12 cellular contexts compared by ENCODE assay signal in the genomic region with DNA sequence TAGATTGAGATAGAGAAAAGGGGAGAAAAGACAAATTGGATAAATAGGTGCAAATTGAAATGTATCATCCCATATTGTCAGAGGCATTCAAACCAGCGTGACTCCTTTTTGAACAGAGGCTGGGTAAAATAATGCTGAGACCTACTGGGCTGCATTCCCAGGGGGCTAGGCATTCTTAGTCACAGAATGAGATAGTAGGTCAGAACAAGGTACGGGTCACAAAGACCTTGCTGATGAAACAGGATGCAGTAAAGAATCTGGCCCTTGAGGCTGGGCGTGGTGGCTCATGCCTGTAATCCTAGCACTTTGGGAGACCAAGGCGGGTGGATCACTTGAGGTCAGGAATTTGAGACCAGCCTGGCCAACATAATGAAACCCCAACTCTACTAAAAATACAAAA. TPM values are rescaled to one million over a fixed set of nuclear protein-coding genes. Genes with fewer than 3 reads are reported as not detected.
A peak's percentile ranks its signal among the peaks of the same experiment; 100 is the strongest.
DNase-seq lines count a peak whose midpoint lies in the region; FAIRE-seq and TF ChIP-seq lines count a peak whose summit lies in the region.
"Not testable (repeated sequence)": the region's sequence is repeated elsewhere in the genome, so short reads cannot be mapped to it uniquely, and the experiment has no call there.
"Had no signal": no experiment of that assay in that cellular context is flagged by ENCODE, and none has a peak within 500 bp of the region (broad histone marks: within the 10 kb centered on the region; RNA-seq: fewer than 3 reads in every experiment).

No MANE protein-coding gene starts in this region.

- H3K9me3 ChIP-seq in ES-I3 (ENCODE audit: control insufficient read depth, insufficient read depth, low read length); HEK293 (ENCODE audit: control insufficient read depth, insufficient read depth, low read depth, low read length); PC-9 (ENCODE audit: insufficient read depth, low read depth); kidney (ENCODE audit: control insufficient read depth in 1 of 2, low read length in 2 of 2): not testable (repeated sequence)
- H3K9me3 ChIP-seq in HUES64 (ENCODE audit: insufficient read depth, low read depth, low read length): peaks cover 11% of the 10 kb centered on the region
- H3K9me3 ChIP-seq in H1 (ENCODE audit: insufficient read depth in 2 of 2, low read depth in 1 of 2, low read length in 1 of 2): peaks cover 0 to 14% of the 10 kb centered on the region in 2 experiments; a peak in 2 of 4 replicates

- not testable (repeated sequence) for H3F3A ChIP-seq in PC-9 (ENCODE audit: insufficient read depth, low read depth)

- H3K4me3 ChIP-seq in HEK293 (ENCODE audit: low read depth, low read length); HUES64 (ENCODE audit: low read length); PC-9; kidney (ENCODE audit: low read length in 2 of 2): not testable (repeated sequence)
- peak overlapping the region in 1 of 4 experiments; percentile 46; a peak in 1 of 8 replicates for H3K4me3 ChIP-seq in H1 (ENCODE audit: extremely low read depth in 1 of 4, insufficient read depth in 2 of 4, low read depth in 3 of 4, low read length in 4 of 4)

- TF ChIP-seq RAD21 in H1 (IDR thresholded peaks at IDR 0.05 in 1 of 2, conservative IDR thresholded peaks at IDR 0.05 in 1 of 2; ENCODE audit: low read depth in 2 of 2, low read length in 2 of 2): not testable (repeated sequence)

- not testable (repeated sequence) for BruUV-seq in PC-9 (replicated peaks; lab: Mats Ljungman, UMichigan)

- H3K4ac ChIP-seq in H1 (replicated peaks; ENCODE audit: insufficient read length, low read depth, low read length): not testable (repeated sequence)

- not testable (repeated sequence) for H3K23ac ChIP-seq in H1 (ENCODE audit: insufficient read length)

- 0 out of 2 replicates have a peak overlapping the region, but pooled peaks have one; percentile 42 for H2BK12ac ChIP-seq in H1 (ENCODE audit: low read depth, low read length)

- not testable (repeated sequence) for H3K4me1 ChIP-seq in ES-I3 (ENCODE audit: insufficient read depth, low read length); HEK293 (ENCODE audit: control insufficient read depth, insufficient read depth, low read length); PC-9 (replicated peaks; ENCODE audit: insufficient read depth); H1 (replicated peaks in 1 of 4; ENCODE audit: control insufficient read depth in 3 of 4, insufficient read depth in 4 of 4, low read length in 3 of 4); kidney (ENCODE audit: control insufficient read depth in 1 of 2, insufficient read depth in 1 of 2, low read depth in 1 of 2, low read length in 2 of 2)
- H3K4me1 ChIP-seq in HUES64 (ENCODE audit: insufficient read depth, low read length): peaks cover 12% of the 10 kb centered on the region

- POLR2A ChIA-PET in HEK293 (lab: Yijun Ruan, JAX); PC-9 (lab: Charles Lee; ENCODE audit: unreplicated experiment): not testable (repeated sequence)
- POLR2A ChIA-PET in H1 (lab: Charles Lee; ENCODE audit: partially characterized antibody): interaction anchor here (0.9 to 2.0 kb wide), 4 partner anchors 11 to 51 kb away, joined by 3 to 10 read pairs (median 5); no protein-coding TSS in a partner anchor

- H4K5ac ChIP-seq in H1 (ENCODE audit: insufficient read length, low read depth, low read length): not testable (repeated sequence)

- not testable (repeated sequence) for TF ChIP-seq EP300 in H1 (IDR thresholded peaks at IDR 0.05; ENCODE audit: borderline replicate concordance in 1 of 2, low read depth in 2 of 2, low read length in 2 of 2)

- H2BK15ac ChIP-seq in H1 (ENCODE audit: low read length): not testable (repeated sequence)

- H3K79me1 ChIP-seq in H1 (ENCODE audit: low read depth, low read length): not testable (repeated sequence)

- not testable (repeated sequence) for H3K27ac ChIP-seq in HEK293 (ENCODE audit: extremely low read depth, low read depth, low read length); PC-9; H1 (ENCODE audit: low read depth, low read length); kidney (ENCODE audit: low read depth in 2 of 2, low read length in 2 of 2)
- H3K27ac ChIP-seq in HUES64 (ENCODE audit: low read depth, low read length): peak overlapping the region; percentile 87; the same call in 1 of the 2 replicates

- H3K14ac ChIP-seq in H1 (ENCODE audit: insufficient read length): not testable (repeated sequence)

- 0 out of 2 replicates have a peak overlapping the region, but pooled peaks have one; percentile 98 for H2BK20ac ChIP-seq in H1 (ENCODE audit: low read length)

- H3K56ac ChIP-seq in H1 (replicated peaks; ENCODE audit: insufficient read length, low read depth, low read length): not testable (repeated sequence)

- H3K79me2 ChIP-seq in PC-9 (ENCODE audit: low read depth); H1 (ENCODE audit: control insufficient read depth in 1 of 2, insufficient read depth in 2 of 2, low read length in 2 of 2): not testable (repeated sequence)

- TF ChIP-seq POLR2A in H1 (IDR thresholded peaks at IDR 0.05; ENCODE audit: control extremely low read depth in 1 of 2, low read depth in 2 of 2, low read length in 2 of 2): not testable (repeated sequence)

- H2BK5ac ChIP-seq in H1 (ENCODE audit: low read depth, low read length): peak overlapping the region; percentile 92; the same call in 1 of the 2 replicates

- 37% methylated on average over 4 of the region's 4 CpGs for WGBS in HUES64
- WGBS in H1 (ENCODE audit: extremely low coverage in 1 of 2, insufficient coverage in 1 of 2, insufficient read length in 1 of 2, insufficient replicate concordance in 2 of 2, low coverage in 1 of 2, low lambda C conversion rate in 2 of 2, missing lambda C conversion rate in 1 of 2), 2 experiments: 62% methylated on average over 4 of the region's 4 CpGs; no CpG with 5 or more reads in 1 of the 2 experiments

- H3K4me2 ChIP-seq in PC-9 (0 out of 2 replicates have a peak overlapping the region, but pooled peaks have one; percentile 10), H1 (ENCODE audit: insufficient read depth in 1 of 2, low read depth in 2 of 2, low read length in 2 of 2) (peak overlapping the region; percentile 7 to 36; a peak in 3 of 4 replicates)

- CTCF ChIA-PET in HEK293 (lab: Yijun Ruan, JAX): interaction anchor here (0.7 to 2.3 kb wide), 3 partner anchors 16 to 18 kb away, joined by 3 to 10 read pairs (median 9); no protein-coding TSS in a partner anchor
- CTCF ChIA-PET in PC-9 (lab: Charles Lee): not testable (repeated sequence)
- CTCF ChIA-PET in H1 (lab: Charles Lee; ENCODE audit: partially characterized antibody): interaction anchor here (0.6 to 4.2 kb wide), 5 partner anchors 8 to 345 kb away, joined by 3 to 24 read pairs (median 6); no protein-coding TSS in a partner anchor

- H2BK120ac ChIP-seq in H1 (replicated peaks; ENCODE audit: low read depth, low read length): not testable (repeated sequence)

- H2AK5ac ChIP-seq in H1 (ENCODE audit: low read depth, low read length): peak overlapping the region; percentile 58; the same call in 1 of the 2 replicates

- H3K36me3 ChIP-seq in ES-I3 (ENCODE audit: insufficient read depth, low read length); HEK293 (ENCODE audit: control insufficient read depth in 2 of 2, insufficient read depth in 1 of 2, low read length in 2 of 2); HUES64 (ENCODE audit: insufficient read depth, low read length); PC-9 (ENCODE audit: low read depth); H1 (ENCODE audit: control insufficient read depth in 2 of 4, insufficient read depth in 4 of 4, low read length in 3 of 4); kidney (ENCODE audit: control insufficient read depth in 1 of 2, insufficient read depth in 2 of 2, low read length in 2 of 2): not testable (repeated sequence)

- not testable (repeated sequence) for DNase-seq in PC-9; H1 (ENCODE audit: low read depth in 1 of 2, low spot score in 2 of 2)
- DNase-seq in cardiac septum (ENCODE audit: low spot score) (peak; percentile 22), kidney (peak; percentile 6)

- intact Hi-C loops in PC-9 (cut with micrococcal nuclease; ENCODE audit: unreplicated experiment); cardiac septum (cut with DNase I); kidney (cut with DNase I): not testable (repeated sequence)

- H3K9ac ChIP-seq in ES-I3 (ENCODE audit: low read depth, low read length) (peak overlapping the region; percentile 29; the same call in 1 of the 2 replicates), HUES64 (ENCODE audit: low read depth, low read length) (0 out of 2 replicates have a peak overlapping the region, but pooled peaks have one; percentile 35)
- not testable (repeated sequence) for H3K9ac ChIP-seq in H1 (replicated peaks in 1 of 4; ENCODE audit: extremely low read depth in 1 of 4, low read depth in 3 of 4, low read length in 3 of 4); kidney (ENCODE audit: low read length in 2 of 2)

- FAIRE-seq in H1 (lab: Jason Lieb, UNC); kidney (lab: Jason Lieb, UNC): not testable (repeated sequence)

- H2AFZ ChIP-seq in PC-9; H1 (ENCODE audit: low read length): not testable (repeated sequence)

- not testable (repeated sequence) for H3K23me2 ChIP-seq in H1 (ENCODE audit: low read depth, low read length)

- H3K9me2 ChIP-seq in PC-9 (ENCODE audit: insufficient read depth): not testable (repeated sequence)

- H3K18ac ChIP-seq in H1 (ENCODE audit: extremely low read depth, low read length): not testable (repeated sequence)

- H3K27me3 ChIP-seq in HUES64 (ENCODE audit: insufficient read depth, low read length); H1 (replicated peaks in 1 of 4; ENCODE audit: control insufficient read depth in 3 of 4, extremely low read depth in 1 of 4, insufficient read depth in 3 of 4, low read length in 3 of 4): not testable (repeated sequence)
- peaks cover 84% of the 10 kb centered on the region for H3K27me3 ChIP-seq in PC-9 (ENCODE audit: insufficient read depth, low read depth)

- H4K91ac ChIP-seq in H1 (replicated peaks; ENCODE audit: insufficient read length, low read length): not testable (repeated sequence)

- H4K8ac ChIP-seq in H1 (ENCODE audit: extremely low read depth, insufficient read depth, low read length): not testable (repeated sequence)

- not testable (repeated sequence) for H4K20me1 ChIP-seq in PC-9 (ENCODE audit: insufficient read depth); H1 (replicated peaks in 1 of 2; ENCODE audit: control insufficient read depth in 1 of 2, insufficient read depth in 2 of 2, low read length in 2 of 2)

- not testable (repeated sequence) for TF ChIP-seq CTCF in HEK293 (tag by site-specific recombination; IDR thresholded peaks at IDR 0.05); PC-9 (conservative IDR thresholded peaks at IDR 0.05); H1 (IDR thresholded peaks at IDR 0.05; ENCODE audit: control extremely low read depth in 1 of 3, insufficient read depth in 1 of 3, low read depth in 1 of 3, low read length in 3 of 3); kidney (IDR thresholded peaks at IDR 0.05; ENCODE audit: borderline replicate concordance, extremely low read depth, insufficient read depth)

RNA-seq across cellular contexts. Expression of a gene that starts 6.7 kb away (rescaled TPM):
- 4.2 TPM for polyA plus RNA-seq in HUES64 (2013, experiment 1 of 2)
- 5.7 TPM for polyA plus RNA-seq in HUES64 (2013, experiment 2 of 2)
- 3.2 and 3.4 TPM in 2 replicates for total RNA-seq in PC-9 (2021)
- 7.0 and 9.1 TPM in 2 replicates for total RNA-seq in H1 (2021; fragmentation: NEBNext Ultra II Directional; extraction: Animal tissue kit (Norgen Biotek cat#: 25700))
- 11.8 and 19.5 TPM in 2 replicates for polyA plus RNA-seq in H1 (2011; rRNA removed)
- polyA plus RNA-seq in H1 (2011; cell fraction: cytosol; rRNA removed): 14.9 TPM
- 58.0 TPM for polyA plus RNA-seq in H1 (2011; cell fraction: nucleus; rRNA removed)
- polyA plus RNA-seq in H1 (2012, experiment 1 of 2): 11.1 to 14.8 TPM (median 12.3 TPM) in 4 replicates
- 2.7 TPM for polyA plus RNA-seq in H1 (2012, experiment 2 of 2)
- polyA plus RNA-seq in H1 (2013, experiment 1 of 2): 6.9 TPM
- 6.1 TPM for polyA plus RNA-seq in H1 (2013, experiment 2 of 2)
- 5.4 and 5.5 TPM in 2 replicates for polyA minus RNA-seq in H1 (2011; rRNA and poly(A)+ RNA removed)
- polyA minus RNA-seq in H1 (2011; cell fraction: cytosol; rRNA and poly(A)+ RNA removed): 8.1 TPM
- polyA minus RNA-seq in H1 (2011; cell fraction: nucleus; rRNA and poly(A)+ RNA removed): 16.3 TPM
- 0.13 TPM for total RNA-seq in cardiac septum
- total RNA-seq in kidney: 0.57 TPM
- polyA plus RNA-seq in kidney (ENCODE audit: insufficient read depth, low read depth, low replicate concordance): 0.52 TPM
- total RNA-seq: CD4-positive, alpha-beta T cell; CD8-positive, alpha-beta memory T cell had no signal
- polyA plus RNA-seq: A549; CD14-positive monocyte; CD8-positive, alpha-beta memory T cell had no signal

RNA-seq across cellular contexts. Expression of a gene that starts 22.8 kb away (rescaled TPM):
- polyA plus RNA-seq in HUES64 (2013, experiment 1 of 2): 1.8 TPM
- 1.1 TPM for polyA plus RNA-seq in HUES64 (2013, experiment 2 of 2)
- not detected in 2 replicates for total RNA-seq in PC-9 (2021)
- total RNA-seq in H1 (2021; fragmentation: NEBNext Ultra II Directional; extraction: Animal tissue kit (Norgen Biotek cat#: 25700)): 6.8 and 8.2 TPM in 2 replicates
- polyA plus RNA-seq in H1 (2011; rRNA removed): 3.9 and 5.2 TPM in 2 replicates
- 3.8 TPM for polyA plus RNA-seq in H1 (2011; cell fraction: cytosol; rRNA removed)
- 7.4 TPM for polyA plus RNA-seq in H1 (2011; cell fraction: nucleus; rRNA removed)
- polyA plus RNA-seq in H1 (2012, experiment 1 of 2): 3.2 to 4.1 TPM (median 3.7 TPM) in 4 replicates
- 3.2 TPM for polyA plus RNA-seq in H1 (2012, experiment 2 of 2)
- polyA plus RNA-seq in H1 (2013, experiment 1 of 2): 3.3 TPM
- 3.4 TPM for polyA plus RNA-seq in H1 (2013, experiment 2 of 2)
- 1.8 and 1.9 TPM in 2 replicates for polyA minus RNA-seq in H1 (2011; rRNA and poly(A)+ RNA removed)
- 3.4 TPM for polyA minus RNA-seq in H1 (2011; cell fraction: cytosol; rRNA and poly(A)+ RNA removed)
- polyA minus RNA-seq in H1 (2011; cell fraction: nucleus; rRNA and poly(A)+ RNA removed): 3.8 TPM
- total RNA-seq in cardiac septum: not detected
- total RNA-seq in kidney: not detected
- polyA plus RNA-seq in kidney (ENCODE audit: insufficient read depth, low read depth, low replicate concordance): not detected
- total RNA-seq: CD4-positive, alpha-beta T cell; CD8-positive, alpha-beta memory T cell; H4 had no signal
- polyA plus RNA-seq: A549; CD14-positive monocyte; CD8-positive, alpha-beta memory T cell had no signal

RNA-seq across cellular contexts. Expression of a gene that starts 54.6 kb away (rescaled TPM):
- polyA plus RNA-seq in HUES64 (2013, experiment 1 of 2): 18.4 TPM
- polyA plus RNA-seq in HUES64 (2013, experiment 2 of 2): 19.0 TPM
- total RNA-seq in PC-9 (2021) (22.2 and 26.8 TPM in 2 replicates), cardiac septum (0.32 TPM), kidney (0.54 TPM)
- total RNA-seq in H1 (2021; fragmentation: NEBNext Ultra II Directional; extraction: Animal tissue kit (Norgen Biotek cat#: 25700)): 23.4 and 24.6 TPM in 2 replicates
- polyA plus RNA-seq in H1 (2011; rRNA removed) (17.5 and 21.0 TPM in 2 replicates), kidney (ENCODE audit: insufficient read depth, low read depth, low replicate concordance) (1.2 TPM)
- 16.0 TPM for polyA plus RNA-seq in H1 (2011; cell fraction: cytosol; rRNA removed)
- 37.2 TPM for polyA plus RNA-seq in H1 (2011; cell fraction: nucleus; rRNA removed)
- polyA plus RNA-seq in H1 (2012, experiment 1 of 2): 14.2 to 20.5 TPM (median 18.2 TPM) in 4 replicates
- 12.6 TPM for polyA plus RNA-seq in H1 (2012, experiment 2 of 2)
- polyA plus RNA-seq in H1 (2013, experiment 1 of 2): 20.6 TPM
- 19.5 TPM for polyA plus RNA-seq in H1 (2013, experiment 2 of 2)
- polyA minus RNA-seq in H1 (2011; rRNA and poly(A)+ RNA removed): 36.0 and 39.2 TPM in 2 replicates
- polyA minus RNA-seq in H1 (2011; cell fraction: cytosol; rRNA and poly(A)+ RNA removed): 11.8 TPM
- polyA minus RNA-seq in H1 (2011; cell fraction: nucleus; rRNA and poly(A)+ RNA removed): 34.6 TPM
- total RNA-seq: CD4-positive, alpha-beta T cell had no signal
- polyA plus RNA-seq: CD14-positive monocyte; CD8-positive, alpha-beta memory T cell had no signal

RNA-seq across cellular contexts. Expression of a gene that starts 56.9 kb away (rescaled TPM):
- 0.65 TPM for polyA plus RNA-seq in HUES64 (2013, experiment 1 of 2)
- polyA plus RNA-seq in HUES64 (2013, experiment 2 of 2): 0.82 TPM
- total RNA-seq in PC-9 (2021): 2.3 and 2.5 TPM in 2 replicates
- 1.5 and 1.7 TPM in 2 replicates for total RNA-seq in H1 (2021; fragmentation: NEBNext Ultra II Directional; extraction: Animal tissue kit (Norgen Biotek cat#: 25700))
- polyA plus RNA-seq in H1 (2011; rRNA removed): 0.32 and 0.57 TPM in 2 replicates
- polyA plus RNA-seq in H1 (2011; cell fraction: cytosol; rRNA removed): 0.45 TPM
- polyA plus RNA-seq in H1 (2011; cell fraction: nucleus; rRNA removed): 0.86 TPM
- 0.43 to 0.66 TPM (median 0.55 TPM) in 4 replicates for polyA plus RNA-seq in H1 (2012, experiment 1 of 2)
- 0.04 TPM for polyA plus RNA-seq in H1 (2012, experiment 2 of 2)
- 0.47 TPM for polyA plus RNA-seq in H1 (2013, experiment 1 of 2)
- 0.44 TPM for polyA plus RNA-seq in H1 (2013, experiment 2 of 2)
- polyA minus RNA-seq in H1 (2011; rRNA and poly(A)+ RNA removed): 1.1 and 1.7 TPM in 2 replicates
- polyA minus RNA-seq in H1 (2011; cell fraction: cytosol; rRNA and poly(A)+ RNA removed): 0.95 TPM
- 1.3 TPM for polyA minus RNA-seq in H1 (2011; cell fraction: nucleus; rRNA and poly(A)+ RNA removed)
- total RNA-seq in cardiac septum: 1.3 TPM
- 11.8 TPM for total RNA-seq in kidney
- 1.5 TPM for polyA plus RNA-seq in kidney (ENCODE audit: insufficient read depth, low read depth, low replicate concordance)
- polyA plus RNA-seq: CD14-positive monocyte had no signal

Comparison
In these comparisons a context has a peak if more than half of its experiments do, and no peak if none do; other contexts are left out.
1. RNA of a gene that starts 54.6 kb away (total RNA-seq): 22.2 to 26.8 TPM in PC-9 and 23.4 to 24.6 TPM in H1; 0.54 TPM in kidney (single experiment) and 0.32 TPM in cardiac septum (single experiment); every median in the first group is over 10 times any median in the second.